Comparison of ENCODE assay signal across 26 cellular contexts in genomic region chr20:45367126-45367525, GRCh38. TPM values are rescaled to one million over a fixed set of nuclear protein-coding genes. Genes with fewer than 3 reads are reported as not detected.
DNase-seq lines count a peak whose midpoint lies in the region; ATAC-seq and TF ChIP-seq lines count a peak whose summit lies in the region.
"Had no signal": no experiment of that assay in that cellular context is flagged by ENCODE, and none has a peak within 500 bp of the region (broad histone marks: within the 10 kb centered on the region; RNA-seq: fewer than 3 reads in every experiment).

No MANE protein-coding gene starts in this region.

- H3K9me2 ChIP-seq in MM.1S (replicated peaks; ENCODE audit: insufficient read depth, low read length): no peaks in the 10 kb centered on the region

- H3K27ac ChIP-seq in MM.1S (ENCODE audit: low read length) (no peak overlapping the region), cingulate gyrus (ENCODE audit: low read depth, low read length) (peak overlapping the region; percentile 58), smooth muscle cell (ENCODE audit: low read depth) (no peak overlapping the region)
- H3K27ac ChIP-seq: 22Rv1, gastroesophageal sphincter, left ventricle myocardium inferior, tibial artery had no signal

- H3K27me3 ChIP-seq in MM.1S (replicated peaks; ENCODE audit: insufficient read depth, low read length): no peaks in the 10 kb centered on the region
- H3K27me3 ChIP-seq in smooth muscle cell (ENCODE audit: low read depth): no peaks in the 10 kb centered on the region
- H3K27me3 ChIP-seq: gastroesophageal sphincter, tibial artery had no signal

- no peaks in the 10 kb centered on the region for H4K20me1 ChIP-seq in MM.1S (ENCODE audit: insufficient read depth, low read length)
- H4K20me1 ChIP-seq in smooth muscle cell (ENCODE audit: low read depth): no peaks in the 10 kb centered on the region

- H3K4me1 ChIP-seq in MM.1S (ENCODE audit: low read length) (peaks cover 28% of the 10 kb centered on the region), smooth muscle cell (ENCODE audit: low read depth) (peaks cover 5% of the 10 kb centered on the region)

- DNase-seq in activated CD4-positive, alpha-beta T cell treated with anti-CD3 and anti-CD28 coated beads, Interleukin-2, amount 10 ng/mL, durations not matched to agents 24 days and 14 days: peak; percentile 54
- DNase-seq in activated CD4-positive, alpha-beta T cell treated with anti-CD3 and anti-CD28 coated beads, Interleukin-2, amount 50 U/mL, for 1 hour: no peak
- DNase-seq in MM.1S: no peak
- DNase-seq in COLO668 (lab: John Stamatoyannopoulos, UW; ENCODE audit: unreplicated experiment): no peak
- no peak for DNase-seq in smooth muscle cell (lab: John Stamatoyannopoulos, UW; ENCODE audit: unreplicated experiment)
- DNase-seq: activated CD4-positive, alpha-beta T cell treated with anti-CD3 and anti-CD28 coated beads, Interleukin-2, amount 50 U/mL, for 4 hours; activated gamma-delta T cell treated with Interleukin-2 at 50 U/mL for 16 hours; hippocampal formation; left ventricle myocardium inferior; midbrain; NCI-H1105 treated with DMSO at 0.1 percent for 48 hours; NCI-H2029; NCI-H2227 treated with DMSO at 0.1 percent for 48 hours; right cardiac atrium; stimulated activated CD4-positive, alpha-beta T cell treated with anti-CD3 and anti-CD28 coated beads, Interleukin-12 subunit alpha, Interleukin-12 subunit beta, amount 100 ng/mL, for 4 hours; stimulated activated CD4-positive, alpha-beta T cell treated with anti-CD3 and anti-CD28 coated beads, Interleukin-4, amount 100 ng/mL, for 24 hours; T-helper 9 cell; tibial artery had no signal

- no peak overlapping the region for H3K4me3 Mint-ChIP-seq in activated CD4-positive, alpha-beta T cell treated with anti-CD3 and anti-CD28 coated beads, Interleukin-2, amount 10 ng/mL, durations not matched to agents 24 days and 14 days
- no peak overlapping the region for H3K4me3 Mint-ChIP-seq in stimulated activated memory B cell treated with anti-CD40 and anti-IgM and Interleukin-4, amounts not matched to agents 10 μg/mL and 1 μg/mL and 100 μg/mL, for 72 hours

- TF ChIP-seq CTCF in MM.1S (IDR thresholded peaks at IDR 0.05; ENCODE audit: low read length) (no peak), smooth muscle cell (IDR thresholded peaks at IDR 0.05; ENCODE audit: borderline replicate concordance, insufficient read depth, poor library complexity, severe bottlenecking) (no peak)

- H3K27me3 Mint-ChIP-seq in activated CD4-positive, alpha-beta T cell treated with anti-CD3 and anti-CD28 coated beads, Interleukin-2, amount 10 ng/mL, durations not matched to agents 24 days and 14 days: no peaks in the 10 kb centered on the region
- no peaks in the 10 kb centered on the region for H3K27me3 Mint-ChIP-seq in stimulated activated memory B cell treated with anti-CD40 and anti-IgM and Interleukin-4, amounts not matched to agents 10 μg/mL and 1 μg/mL and 100 μg/mL, for 72 hours
- H3K27me3 Mint-ChIP-seq: stimulated activated naive CD8-positive, alpha-beta T cell treated with anti-CD3 and anti-CD28 coated beads, Interleukin-15, Interleukin-2, amounts not matched to agents 100 ng/mL and 50 ng/mL, for 24 hours had no signal

- H3K36me3 Mint-ChIP-seq in activated CD4-positive, alpha-beta T cell treated with anti-CD3 and anti-CD28 coated beads, Interleukin-2, amount 10 ng/mL, durations not matched to agents 24 days and 14 days (ENCODE audit: low read depth): peaks cover 40% of the 10 kb centered on the region
- H3K36me3 Mint-ChIP-seq in stimulated activated memory B cell treated with anti-CD40 and anti-IgM and Interleukin-4, amounts not matched to agents 10 μg/mL and 1 μg/mL and 100 μg/mL, for 72 hours: peaks cover 47% of the 10 kb centered on the region

- H3K36me3 ChIP-seq in MM.1S (replicated peaks; ENCODE audit: insufficient read depth, low read length) (no peaks in the 10 kb centered on the region), smooth muscle cell (ENCODE audit: low read depth) (no peaks in the 10 kb centered on the region)

- no peaks in the 10 kb centered on the region for H3K9me3 Mint-ChIP-seq in activated CD4-positive, alpha-beta T cell treated with anti-CD3 and anti-CD28 coated beads, Interleukin-2, amount 10 ng/mL, durations not matched to agents 24 days and 14 days
- H3K9me3 Mint-ChIP-seq in stimulated activated memory B cell treated with anti-CD40 and anti-IgM and Interleukin-4, amounts not matched to agents 10 μg/mL and 1 μg/mL and 100 μg/mL, for 72 hours: no peaks in the 10 kb centered on the region
- H3K9me3 Mint-ChIP-seq: stimulated activated naive CD8-positive, alpha-beta T cell treated with anti-CD3 and anti-CD28 coated beads, Interleukin-15, Interleukin-2, amounts not matched to agents 100 ng/mL and 50 ng/mL, for 24 hours had no signal

- H3K4me2 ChIP-seq in MM.1S (ENCODE audit: low read depth, low read length) (peak overlapping the region; percentile 79), smooth muscle cell (no peak overlapping the region)

- H3K9me3 ChIP-seq in MM.1S (replicated peaks; ENCODE audit: insufficient read depth, low read length) (no peaks in the 10 kb centered on the region), smooth muscle cell (replicated peaks; ENCODE audit: low read depth) (no peaks in the 10 kb centered on the region)
- H3K9me3 ChIP-seq: gastroesophageal sphincter, left ventricle myocardium inferior, tibial artery had no signal

- H3K79me2 ChIP-seq in MM.1S (ENCODE audit: low read length) (peaks cover 39% of the 10 kb centered on the region), smooth muscle cell (ENCODE audit: low read depth) (peaks cover 7% of the 10 kb centered on the region)

- peaks cover 29% of the 10 kb centered on the region for H3F3A ChIP-seq in MM.1S (ENCODE audit: insufficient read depth, low read length)
- no peaks in the 10 kb centered on the region for H3F3A ChIP-seq in smooth muscle cell (ENCODE audit: low read depth)

- peaks cover 36% of the 10 kb centered on the region for H3K4me1 Mint-ChIP-seq in activated CD4-positive, alpha-beta T cell treated with anti-CD3 and anti-CD28 coated beads, Interleukin-2, amount 10 ng/mL, durations not matched to agents 24 days and 14 days
- peaks cover 82% of the 10 kb centered on the region for H3K4me1 Mint-ChIP-seq in stimulated activated memory B cell treated with anti-CD40 and anti-IgM and Interleukin-4, amounts not matched to agents 10 μg/mL and 1 μg/mL and 100 μg/mL, for 72 hours

- H2AFZ ChIP-seq in MM.1S (ENCODE audit: low read length) (no peak overlapping the region), smooth muscle cell (ENCODE audit: low read depth) (no peak overlapping the region)

- H3K4me3 ChIP-seq in MM.1S (ENCODE audit: low read length) (no peak overlapping the region), smooth muscle cell (no peak overlapping the region)
- H3K4me3 ChIP-seq: gastroesophageal sphincter, left ventricle myocardium inferior, tibial artery had no signal

- H3K9ac ChIP-seq in MM.1S (ENCODE audit: low read length) (no peak overlapping the region), smooth muscle cell (ENCODE audit: low read depth) (no peak overlapping the region)

- intact Hi-C loops in activated CD4-positive, alpha-beta T cell treated with anti-CD3 and anti-CD28 coated beads, Interleukin-2, amount 10 ng/mL, durations not matched to agents 24 days and 14 days (cut with micrococcal nuclease): no loop called here

- ATAC-seq in stimulated activated memory B cell treated with anti-CD40 and anti-IgM and Interleukin-4, amounts not matched to agents 10 μg/mL and 1 μg/mL and 100 μg/mL, for 72 hours: no peak
- ATAC-seq in HG03135 (IDR thresholded peaks at IDR 0.05; ENCODE audit: unreplicated experiment): no peak
- ATAC-seq: gastroesophageal sphincter, right cardiac atrium had no signal

- H3K27ac Mint-ChIP-seq in activated CD4-positive, alpha-beta T cell treated with anti-CD3 and anti-CD28 coated beads, Interleukin-2, amount 10 ng/mL, durations not matched to agents 24 days and 14 days: no peak overlapping the region
- H3K27ac Mint-ChIP-seq in stimulated activated memory B cell treated with anti-CD40 and anti-IgM and Interleukin-4, amounts not matched to agents 10 μg/mL and 1 μg/mL and 100 μg/mL, for 72 hours: peak overlapping the region; percentile 95

RNA-seq across cellular contexts. Expression of gene SYS1, which starts 4.2 kb away (rescaled TPM):
- 24.4 and 26.2 TPM in 2 replicates for total RNA-seq in activated CD4-positive, alpha-beta T cell treated with anti-CD3 and anti-CD28 coated beads, Interleukin-2, amount 10 ng/mL, durations not matched to agents 24 days and 14 days
- total RNA-seq in smooth muscle cell: 14.5 and 15.2 TPM in 2 replicates
- polyA plus RNA-seq in smooth muscle cell: 17.0 and 24.7 TPM in 2 replicates

RNA-seq across cellular contexts. Expression of gene TP53TG5, which starts 11.0 kb away (rescaled TPM):
- total RNA-seq in activated CD4-positive, alpha-beta T cell treated with anti-CD3 and anti-CD28 coated beads, Interleukin-2, amount 10 ng/mL, durations not matched to agents 24 days and 14 days: 0.12 TPM in 1 of 2 replicates, not detected in the other
- not detected in 2 replicates for total RNA-seq in smooth muscle cell
- 0.06 TPM in 1 of 2 replicates, not detected in the other for polyA plus RNA-seq in smooth muscle cell
- total RNA-seq: gastroesophageal sphincter, H4 had no signal
- polyA plus RNA-seq: neural cell had no signal

RNA-seq across cellular contexts. Expression of gene SDC4, which starts 18.9 kb away (rescaled TPM):
- total RNA-seq in activated CD4-positive, alpha-beta T cell treated with anti-CD3 and anti-CD28 coated beads, Interleukin-2, amount 10 ng/mL, durations not matched to agents 24 days and 14 days: 177 and 185 TPM in 2 replicates
- total RNA-seq in smooth muscle cell: 70.7 and 78.1 TPM in 2 replicates
- polyA plus RNA-seq in smooth muscle cell: 45.0 and 122 TPM in 2 replicates
- polyA plus RNA-seq: neural cell had no signal

RNA-seq across cellular contexts. Expression of gene DBNDD2, which starts 41.0 kb away (rescaled TPM):
- total RNA-seq in activated CD4-positive, alpha-beta T cell treated with anti-CD3 and anti-CD28 coated beads, Interleukin-2, amount 10 ng/mL, durations not matched to agents 24 days and 14 days: 19.9 and 25.2 TPM in 2 replicates
- 5.9 and 6.4 TPM in 2 replicates for total RNA-seq in smooth muscle cell
- polyA plus RNA-seq in smooth muscle cell: 2.9 and 11.0 TPM in 2 replicates

RNA-seq across cellular contexts. Expression of gene PIGT, which starts 48.8 kb away (rescaled TPM):
- 84.7 and 86.6 TPM in 2 replicates for total RNA-seq in activated CD4-positive, alpha-beta T cell treated with anti-CD3 and anti-CD28 coated beads, Interleukin-2, amount 10 ng/mL, durations not matched to agents 24 days and 14 days
- total RNA-seq in smooth muscle cell: 90.7 and 99.5 TPM in 2 replicates
- 169 and 206 TPM in 2 replicates for polyA plus RNA-seq in smooth muscle cell
